In genomic region chr22:32603651-32604540, GRCh38 we compare ENCODE assay signal across 16 cellular contexts.
DNase-seq lines count a peak whose midpoint lies in the region; ATAC-seq, FAIRE-seq and TF ChIP-seq lines count a peak whose summit lies in the region.
"Had no signal": no experiment of that assay in that cellular context is flagged by ENCODE, and none has a peak within 500 bp of the region (broad histone marks: within the 10 kb centered on the region; RNA-seq: fewer than 3 reads in every experiment).

No MANE protein-coding gene starts in this region.

- H3K27ac ChIP-seq in CD8-positive, alpha-beta T cell (ENCODE audit: low read depth, low read length) = no peak overlapping the region
- no peak overlapping the region for H3K27ac ChIP-seq in K562 (ENCODE audit: extremely low read depth, low read depth, low read length)
- H3K27ac ChIP-seq in heart right ventricle = peak overlapping the region in 9 of 10 donors; percentile 18 to 72 (median 62)
- H3K27ac ChIP-seq in parathyroid adenoma = peak overlapping the region; percentile 67
- H3K27ac ChIP-seq in effector memory CD4-positive, alpha-beta T cell (ENCODE audit: insufficient read depth, low read length, poor library complexity, severe bottlenecking) = no peak overlapping the region
- H3K27ac ChIP-seq in RWPE1 = no peak overlapping the region
- H3K27ac ChIP-seq: brain microvascular endothelial cell, C4-2B had no signal

- no peak for TF ChIP-seq EP300 in K562 (IDR thresholded peaks at IDR 0.05; ENCODE audit: low read length)

- in situ Hi-C loops in K562 (cut with MboI) = no loop called here

- no peak for TF ChIP-seq RAD21 in K562 (CRISPR knock-in tag; conservative IDR thresholded peaks at IDR 0.05 in 1 of 2, IDR thresholded peaks at IDR 0.05 in 1 of 2)

- intact Hi-C loops in CD8-positive, alpha-beta T cell (cut with DNase I, micrococcal nuclease) = no loop called here
- intact Hi-C loops in K562 (cut with micrococcal nuclease) = no loop called here
- intact Hi-C loops in heart right ventricle (cut with DNase I) = no loop called here

- 80% methylated on average over 16 of the region's 16 CpGs for WGBS in K562 (ENCODE audit: insufficient coverage, low coverage, missing lambda C conversion rate)
- WGBS in heart right ventricle, 2 donors = 68 to 73% methylated on average over 16 of the region's 16 CpGs

- H3K4me3 ChIP-seq in CD8-positive, alpha-beta T cell (ENCODE audit: low read depth, low read length) = no peak overlapping the region
- H3K4me3 ChIP-seq in K562 (no peak overlapping the region), heart right ventricle (no peak overlapping the region), parathyroid adenoma (ENCODE audit: low read depth, low read length) (no peak overlapping the region)
- no peak overlapping the region for H3K4me3 ChIP-seq in effector memory CD4-positive, alpha-beta T cell (ENCODE audit: insufficient read depth, low read depth, low read length, poor library complexity, severe bottlenecking)

- no TSS peak for BruUV-seq in K562 (replicated peaks; lab: Mats Ljungman, UMichigan)

- no peak for ATAC-seq in CD8-positive, alpha-beta T cell
- ATAC-seq in K562 (no peak), heart right ventricle (peak; percentile 68 to 90 (median 84))

- no peaks in the 10 kb centered on the region for H3K9me3 Mint-ChIP-seq in CD8-positive, alpha-beta T cell
- H3K9me3 Mint-ChIP-seq: activated CD4-positive, alpha-beta T cell treated with anti-CD3 and anti-CD28 coated beads, Interleukin-2, amount 10 ng/mL, durations not matched to agents 24 days and 14 days; activated T-helper 2 cell treated with anti-CD3 and anti-CD28 coated beads, Interferon-gamma antibody, Interleukin-2, Interleukin-4, amounts not matched to agents 10 μg/mL and 5 μg/mL and 100 μg/mL, durations not matched to agents 14 hours and 24 hours and 36 hours had no signal

- H3K27ac Mint-ChIP-seq in CD8-positive, alpha-beta T cell = peak overlapping the region; percentile 37
- H3K27ac Mint-ChIP-seq: activated CD4-positive, alpha-beta T cell treated with anti-CD3 and anti-CD28 coated beads, Interleukin-2, amount 10 ng/mL, durations not matched to agents 24 days and 14 days; activated T-helper 2 cell treated with anti-CD3 and anti-CD28 coated beads, Interferon-gamma antibody, Interleukin-2, Interleukin-4, amounts not matched to agents 10 μg/mL and 5 μg/mL and 100 μg/mL, durations not matched to agents 14 hours and 24 hours and 36 hours had no signal

- no peak for TF ChIP-seq CTCF in CD8-positive, alpha-beta T cell (IDR thresholded peaks at IDR 0.05)
- no peak for TF ChIP-seq CTCF in K562 (IDR thresholded peaks at IDR 0.05 in 2 of 3, conservative IDR thresholded peaks at IDR 0.05 in 1 of 3; ENCODE audit: insufficient read depth in 2 of 3, low read depth in 1 of 3, low read length in 3 of 3)
- no peak for TF ChIP-seq CTCF in heart right ventricle (IDR thresholded peaks at IDR 0.05)
- TF ChIP-seq CTCF in parathyroid adenoma (IDR thresholded peaks at IDR 0.05) = no peak
- no peak for TF ChIP-seq CTCF in RWPE1 (conservative IDR thresholded peaks at IDR 0.05; ENCODE audit: low read depth)

- FAIRE-seq in K562 (lab: Jason Lieb, UNC) = no peak
- FAIRE-seq: endothelial cell of umbilical vein had no signal

- H3K79me2 ChIP-seq in K562 (ENCODE audit: control insufficient read depth, insufficient read depth, low read length) (no peaks in the 10 kb centered on the region), parathyroid adenoma (no peaks in the 10 kb centered on the region)

- H3K4me3 Mint-ChIP-seq in CD8-positive, alpha-beta T cell = no peak overlapping the region
- H3K4me3 Mint-ChIP-seq: activated CD4-positive, alpha-beta T cell treated with anti-CD3 and anti-CD28 coated beads, Interleukin-2, amount 10 ng/mL, durations not matched to agents 24 days and 14 days had no signal

- POLR2A ChIA-PET in CD8-positive, alpha-beta T cell (lab: Charles Lee) = interaction anchor here (0.6 kb wide), 1 partner anchor 60 kb away, joined by 3 read pairs; no protein-coding TSS in a partner anchor
- POLR2A ChIA-PET in K562 (lab: Yijun Ruan, JAX) (no interaction called here), RWPE1 (lab: Yijun Ruan, JAX; ENCODE audit: low non-redundant PET) (no interaction called here)

- peaks cover 3% of the 10 kb centered on the region for H3K9me1 ChIP-seq in K562 (ENCODE audit: control insufficient read depth, insufficient read depth, low read length)

- H3K4me2 ChIP-seq in K562 (ENCODE audit: insufficient read depth, low read length) (no peak overlapping the region), parathyroid adenoma (ENCODE audit: low read length) (no peak overlapping the region)

- no peaks in the 10 kb centered on the region for H3K36me3 ChIP-seq in CD8-positive, alpha-beta T cell (ENCODE audit: insufficient read depth, low read length)
- no peaks in the 10 kb centered on the region for H3K36me3 ChIP-seq in K562 (ENCODE audit: control insufficient read depth, insufficient read depth, low read length)
- H3K36me3 ChIP-seq in heart right ventricle = no peaks in the 10 kb centered on the region
- H3K36me3 ChIP-seq in parathyroid adenoma (ENCODE audit: control insufficient read depth, insufficient read depth, low read length) = no peaks in the 10 kb centered on the region
- H3K36me3 ChIP-seq in effector memory CD4-positive, alpha-beta T cell (ENCODE audit: control insufficient read depth, insufficient read depth, low read length) = no peaks in the 10 kb centered on the region
- H3K36me3 ChIP-seq: brain microvascular endothelial cell had no signal

- H3K27me3 ChIP-seq in CD8-positive, alpha-beta T cell (ENCODE audit: insufficient read depth, low read length) = no peaks in the 10 kb centered on the region
- no peaks in the 10 kb centered on the region for H3K27me3 ChIP-seq in K562 (ENCODE audit: control insufficient read depth in 2 of 2, insufficient read depth in 2 of 2, low read length in 2 of 2)
- no peaks in the 10 kb centered on the region for H3K27me3 ChIP-seq in heart right ventricle
- no peaks in the 10 kb centered on the region for H3K27me3 ChIP-seq in parathyroid adenoma (ENCODE audit: control insufficient read depth, insufficient read depth, low read length)
- H3K27me3 ChIP-seq in effector memory CD4-positive, alpha-beta T cell (replicated peaks; ENCODE audit: control insufficient read depth, insufficient read depth, low read length, poor library complexity, severe bottlenecking) = no peaks in the 10 kb centered on the region
- H3K27me3 ChIP-seq: brain microvascular endothelial cell had no signal

- no peaks in the 10 kb centered on the region for H3K9me3 ChIP-seq in CD8-positive, alpha-beta T cell (ENCODE audit: low read length)
- H3K9me3 ChIP-seq in K562 (replicated peaks; ENCODE audit: control insufficient read depth, insufficient read depth, low read depth, low read length) = no peaks in the 10 kb centered on the region
- H3K9me3 ChIP-seq in heart right ventricle = no peaks in the 10 kb centered on the region
- H3K9me3 ChIP-seq in parathyroid adenoma (ENCODE audit: control insufficient read depth, low read length) = no peaks in the 10 kb centered on the region
- H3K9me3 ChIP-seq in effector memory CD4-positive, alpha-beta T cell (ENCODE audit: control insufficient read depth, low read length) = no peaks in the 10 kb centered on the region

- H3K4me1 Mint-ChIP-seq in CD8-positive, alpha-beta T cell (ENCODE audit: low read depth) = peaks cover 12% of the 10 kb centered on the region

- H3K9ac ChIP-seq in K562 (ENCODE audit: insufficient read depth in 1 of 2, low read depth in 2 of 2, low read length in 2 of 2) (no peak overlapping the region), parathyroid adenoma (no peak overlapping the region)

- H3K36me3 Mint-ChIP-seq in CD8-positive, alpha-beta T cell = no peaks in the 10 kb centered on the region

- TF ChIP-seq POLR2A in K562 (conservative IDR thresholded peaks at IDR 0.05) = no peak

- peaks cover 4% of the 10 kb centered on the region for H3K27me3 Mint-ChIP-seq in CD8-positive, alpha-beta T cell (ENCODE audit: low read depth)

- DNase-seq in CD8-positive, alpha-beta T cell = no peak
- DNase-seq in K562 (ENCODE audit: extremely low read depth in 1 of 4, low spot score in 3 of 4) (no peak), heart right ventricle (peak in 1 of 2 donors; percentile 44), DMS79 (lab: John Stamatoyannopoulos, UW) (no peak), SKM-1 (lab: John Stamatoyannopoulos, UW; ENCODE audit: unreplicated experiment) (no peak), RWPE1 (ENCODE audit: low spot score) (no peak)
- DNase-seq in effector memory CD4-positive, alpha-beta T cell = no peak
- DNase-seq: activated CD4-positive, alpha-beta T cell treated with anti-CD3 and anti-CD28 coated beads, Interleukin-2, amount 10 ng/mL, durations not matched to agents 24 days and 14 days; brain microvascular endothelial cell; cortex of kidney; NCI-H510A; RPMI8226 had no signal

- CTCF ChIA-PET in CD8-positive, alpha-beta T cell (lab: Charles Lee) = no interaction called here
- CTCF ChIA-PET in K562 (lab: Yijun Ruan, JAX; ENCODE audit: low intra/inter-chr PET ratio) = no interaction called here
- CTCF ChIA-PET in RWPE1 (lab: Yijun Ruan, JAX) = interaction anchor here (0.6 kb wide), 1 partner anchor 71 kb away, joined by 3 read pairs; no protein-coding TSS in a partner anchor

- no peaks in the 10 kb centered on the region for H3K4me1 ChIP-seq in CD8-positive, alpha-beta T cell (ENCODE audit: insufficient read depth, low read length)
- H3K4me1 ChIP-seq in K562 (replicated peaks in 1 of 2; ENCODE audit: control insufficient read depth in 2 of 2, insufficient read depth in 2 of 2, low read length in 2 of 2) = peaks cover 0 to 3% of the 10 kb centered on the region in 2 experiments; a peak in 2 of 5 replicates
- peaks cover 0 to 25% (median 11%) of the 10 kb centered on the region in 9 donors for H3K4me1 ChIP-seq in heart right ventricle
- no peaks in the 10 kb centered on the region for H3K4me1 ChIP-seq in parathyroid adenoma
- no peaks in the 10 kb centered on the region for H3K4me1 ChIP-seq in effector memory CD4-positive, alpha-beta T cell (ENCODE audit: control insufficient read depth, insufficient read depth, low read length, poor library complexity, severe bottlenecking)

- no peak overlapping the region for H2AFZ ChIP-seq in K562 (ENCODE audit: low read depth, low read length)
- H2AFZ ChIP-seq in parathyroid adenoma = no peak overlapping the region

- H4K20me1 ChIP-seq in K562 (replicated peaks; ENCODE audit: control insufficient read depth, insufficient read depth, low read length) = no peaks in the 10 kb centered on the region

TF ChIP-seq in K562, 482 proteins besides CTCF, POLR2A, EP300 and RAD21:
- TF ChIP-seq CBFB (CRISPR knock-in tag; IDR thresholded peaks at IDR 0.05) = no peak
- TF ChIP-seq ZFP36 (IDR thresholded peaks at IDR 0.05; ENCODE audit: low read depth, low read length, partially characterized antibody) = peak; percentile 22

Comparison
In these comparisons a context has a peak if more than half of its experiments do, and no peak if none do; other contexts are left out.
1. ATAC-seq: peak in heart right ventricle (8 of 8); none in CD8-positive, alpha-beta T cell (single experiment) and K562 (single experiment).
2. H3K27ac ChIP-seq: peak in heart right ventricle (9 of 10) and parathyroid adenoma (single experiment); none in CD8-positive, alpha-beta T cell (single experiment), K562 (single experiment), effector memory CD4-positive, alpha-beta T cell (single experiment) and RWPE1 (single experiment).